In genomic region chr2:216074794-216075193, GRCh38 we compare ENCODE assay signal across 22 cellular contexts. TPM values are rescaled to one million over a fixed set of nuclear protein-coding genes. Genes with fewer than 3 reads are reported as not detected.
A peak's percentile ranks its signal among the peaks of the same experiment; 100 is the strongest.
DNase-seq lines count a peak whose midpoint lies in the region; ATAC-seq, FAIRE-seq and TF ChIP-seq lines count a peak whose summit lies in the region.
"Had no signal": no experiment of that assay in that cellular context is flagged by ENCODE, and none has a peak within 500 bp of the region (broad histone marks: within the 10 kb centered on the region; RNA-seq: fewer than 3 reads in every experiment).

No MANE protein-coding gene starts in this region.

- peaks cover 9% of the 10 kb centered on the region for H3K4me1 Mint-ChIP-seq in neural crest cell

- H3K9ac ChIP-seq in HepG2 (ENCODE audit: insufficient read depth, low read depth, low read length) (no peak overlapping the region), K562 (ENCODE audit: insufficient read depth in 1 of 2, low read depth in 2 of 2, low read length in 2 of 2) (no peak overlapping the region)

- no peak overlapping the region for H3K27ac Mint-ChIP-seq in neural crest cell (ENCODE audit: unreplicated experiment)
- peak overlapping the region in 1 of 2 donors; percentile 50 for H3K27ac Mint-ChIP-seq in activated naive CD4-positive, alpha-beta T cell treated with anti-CD3 and anti-CD28 coated beads, Interleukin-2, amount 50 U/mL, for 72 hours

- intact Hi-C loops in HepG2 (cut with micrococcal nuclease; ENCODE audit: unreplicated experiment) (no loop called here), right lobe of liver (cut with DNase I) (no loop called here), K562 (cut with micrococcal nuclease) (loop anchor here (5.0 kb wide), 1 partner anchor 33 kb away; the partner anchor contains the start of gene XRCC5), left cardiac atrium (cut with DNase I) (no loop called here)

- H2AFZ ChIP-seq in HepG2 (ENCODE audit: low read length) (no peak overlapping the region), K562 (ENCODE audit: low read depth, low read length) (no peak overlapping the region)

- peak overlapping the region; percentile 29 for H3K4me3 Mint-ChIP-seq in neural crest cell

- H3K9me3 ChIP-seq in HepG2 (ENCODE audit: low read length) (no peaks in the 10 kb centered on the region), right lobe of liver (no peaks in the 10 kb centered on the region), K562 (replicated peaks; ENCODE audit: control insufficient read depth, insufficient read depth, low read depth, low read length) (no peaks in the 10 kb centered on the region)
- H3K9me3 ChIP-seq: BE2C, MG63 had no signal

- CTCF ChIA-PET in HepG2 (lab: Yijun Ruan, JAX; ENCODE audit: low intra/inter-chr PET ratio, low total read pairs) (no interaction called here), K562 (lab: Yijun Ruan, JAX; ENCODE audit: low intra/inter-chr PET ratio) (no interaction called here)

- H3K27ac ChIP-seq in HepG2 (ENCODE audit: extremely low read length, insufficient read depth, low read length) = no peak overlapping the region
- no peak overlapping the region for H3K27ac ChIP-seq in right lobe of liver
- H3K27ac ChIP-seq in K562 (ENCODE audit: extremely low read depth, low read depth, low read length) = no peak overlapping the region

- 88% methylated on average over 1 of the region's 1 CpG for WGBS in HepG2 (ENCODE audit: low lambda C conversion rate)
- WGBS in right lobe of liver (ENCODE audit: insufficient coverage, low coverage, low lambda C conversion rate, missing lambda C conversion rate) = 80% methylated on average over 1 of the region's 1 CpG
- 29% methylated on average over 1 of the region's 1 CpG for WGBS in K562 (ENCODE audit: insufficient coverage, low coverage, missing lambda C conversion rate)

- in situ Hi-C loops in HepG2 (cut with HindIII; ENCODE audit: extremely low pct_ligation_motif_present, low pct_unique_long_range_greater_than_20kb) = no loop called here
- in situ Hi-C loops in K562 (cut with MboI) = no loop called here

- DNase-seq in HepG2 (ENCODE audit: low spot score) (no peak), right lobe of liver (no peak), ELR (ENCODE audit: low read depth) (peak; percentile 24), K562 (ENCODE audit: extremely low read depth in 1 of 4, low spot score in 3 of 4) (peak in 1 of 4 experiments; percentile 27), neural crest cell (ENCODE audit: low read depth, low spot score) (no peak), left cardiac atrium (no peak)
- no peak for DNase-seq in activated naive CD4-positive, alpha-beta T cell treated with anti-CD3 and anti-CD28 coated beads, Interleukin-2, amount 50 U/mL, for 72 hours (ENCODE audit: low spot score in 2 of 2)
- DNase-seq in activated CD4-positive, alpha-beta T cell treated with anti-CD3 and anti-CD28 coated beads for 1 hour = no peak
- DNase-seq: BE2C; CD8-positive, alpha-beta memory T cell; DMS79; GDM1; IMR-90; Kasumi-1; MG63; NCI-H1048; NCI-H1436; NCI-H2029; NCI-H345; NCI-H524 treated with DMSO at 0.1 percent for 48 hours had no signal

- TF ChIP-seq CTCF in HepG2 (CRISPR knock-in tag; IDR thresholded peaks at IDR 0.05) (no peak), right lobe of liver (IDR thresholded peaks at IDR 0.05) (no peak), K562 (IDR thresholded peaks at IDR 0.05 in 2 of 3, conservative IDR thresholded peaks at IDR 0.05 in 1 of 3; ENCODE audit: insufficient read depth in 2 of 3, low read depth in 1 of 3, low read length in 3 of 3) (no peak), neural crest cell (conservative IDR thresholded peaks at IDR 0.05) (no peak)

- no peaks in the 10 kb centered on the region for H3K27me3 Mint-ChIP-seq in neural crest cell (ENCODE audit: low read depth)
- H3K27me3 Mint-ChIP-seq: CD8-positive, alpha-beta memory T cell had no signal

- H3K4me1 ChIP-seq in HepG2 (ENCODE audit: insufficient read depth, low read length) (peaks cover 95% of the 10 kb centered on the region), right lobe of liver (peaks cover 0 to 78% (median 23%) of the 10 kb centered on the region in 4 donors), K562 (replicated peaks in 1 of 2; ENCODE audit: control insufficient read depth in 2 of 2, insufficient read depth in 2 of 2, low read length in 2 of 2) (no peaks in the 10 kb centered on the region; a peak in 2 of 5 replicates)
- H3K4me1 ChIP-seq: BE2C had no signal

- H3K27me3 ChIP-seq in HepG2 (ENCODE audit: control insufficient read depth in 1 of 2, insufficient read depth in 2 of 2, low read length in 2 of 2) = no peaks in the 10 kb centered on the region
- no peaks in the 10 kb centered on the region for H3K27me3 ChIP-seq in right lobe of liver
- no peaks in the 10 kb centered on the region for H3K27me3 ChIP-seq in K562 (ENCODE audit: control insufficient read depth in 2 of 2, insufficient read depth in 2 of 2, low read length in 2 of 2)
- H3K27me3 ChIP-seq: BE2C, MG63 had no signal

- FAIRE-seq in HepG2 (lab: Jason Lieb, UNC) = no peak
- no peak for FAIRE-seq in K562 (lab: Jason Lieb, UNC)
- FAIRE-seq: GM19239, H1 had no signal

- H3K4me2 ChIP-seq in HepG2 (ENCODE audit: low read depth, low read length) = no peak overlapping the region
- H3K4me2 ChIP-seq in K562 (ENCODE audit: insufficient read depth, low read length) = no peak overlapping the region

- no peaks in the 10 kb centered on the region for H3K9me1 ChIP-seq in K562 (ENCODE audit: control insufficient read depth, insufficient read depth, low read length)

- peaks cover 2% of the 10 kb centered on the region for H3K36me3 Mint-ChIP-seq in neural crest cell (ENCODE audit: low read depth)
- peaks cover 0 to 8% of the 10 kb centered on the region in 2 donors for H3K36me3 Mint-ChIP-seq in activated naive CD4-positive, alpha-beta T cell treated with anti-CD3 and anti-CD28 coated beads, Interleukin-2, amount 50 U/mL, for 72 hours

- BruUV-seq in HepG2 (replicated peaks; lab: Mats Ljungman, UMichigan) = no TSS peak
- BruUV-seq in K562 (replicated peaks; lab: Mats Ljungman, UMichigan) = no TSS peak

- H3K36me3 ChIP-seq in HepG2 (replicated peaks in 1 of 2; ENCODE audit: control insufficient read depth in 1 of 2, insufficient read depth in 2 of 2, low read length in 2 of 2) (peaks cover 1 to 31% of the 10 kb centered on the region in 2 experiments; a peak in 4 of 5 replicates), right lobe of liver (peaks cover 0 to 18% (median 0%) of the 10 kb centered on the region in 4 donors), K562 (ENCODE audit: control insufficient read depth, insufficient read depth, low read length) (no peaks in the 10 kb centered on the region; the same call in 2 of the 3 replicates)

- no peaks in the 10 kb centered on the region for H4K20me1 ChIP-seq in HepG2 (ENCODE audit: insufficient read depth, low read length)
- H4K20me1 ChIP-seq in K562 (replicated peaks; ENCODE audit: control insufficient read depth, insufficient read depth, low read length) = no peaks in the 10 kb centered on the region

- TF ChIP-seq EP300 in HepG2 (IDR thresholded peaks at IDR 0.05; ENCODE audit: low read depth in 2 of 2, low read length in 2 of 2) (no peak), HepG2 (CRISPR knock-in tag; IDR thresholded peaks at IDR 0.05; ENCODE audit: borderline replicate concordance) (no peak), K562 (IDR thresholded peaks at IDR 0.05; ENCODE audit: low read length) (no peak)

- TF ChIP-seq POLR2A in HepG2 (IDR thresholded peaks at IDR 0.05; ENCODE audit: insufficient read depth in 1 of 2, low read depth in 2 of 2, low read length in 2 of 2) (no peak), right lobe of liver (IDR thresholded peaks at IDR 0.05) (no peak), K562 (conservative IDR thresholded peaks at IDR 0.05) (no peak)

- no peak for ATAC-seq in HepG2
- ATAC-seq in right lobe of liver = no peak
- ATAC-seq in K562 = peak; percentile 73
- ATAC-seq in left cardiac atrium = no peak
- ATAC-seq in activated naive CD4-positive, alpha-beta T cell treated with anti-CD3 and anti-CD28 coated beads, Interleukin-2, amount 50 U/mL, for 72 hours = no peak

- POLR2A ChIA-PET in HepG2 (lab: Yijun Ruan, JAX) = interaction anchor here (0.6 to 3.0 kb wide), 2 partner anchors 9 to 33 kb away, joined by 3 to 17 read pairs; partner anchors contain the start of gene XRCC5
- POLR2A ChIA-PET in K562 (lab: Yijun Ruan, JAX) = no interaction called here

- peaks cover 55% of the 10 kb centered on the region for H3K79me2 ChIP-seq in HepG2 (ENCODE audit: insufficient read depth, low read length)
- no peaks in the 10 kb centered on the region for H3K79me2 ChIP-seq in K562 (ENCODE audit: control insufficient read depth, insufficient read depth, low read length)

- H3K4me3 ChIP-seq in HepG2 (replicated peaks in 1 of 3; ENCODE audit: insufficient read depth in 1 of 3, low read depth in 2 of 3, low read length in 3 of 3) = no peak overlapping the region
- no peak overlapping the region for H3K4me3 ChIP-seq in right lobe of liver
- no peak overlapping the region for H3K4me3 ChIP-seq in K562
- H3K4me3 ChIP-seq: MG63 had no signal

- no peaks in the 10 kb centered on the region for H3K9me3 Mint-ChIP-seq in neural crest cell
- no peaks in the 10 kb centered on the region for H3K9me3 Mint-ChIP-seq in activated naive CD4-positive, alpha-beta T cell treated with anti-CD3 and anti-CD28 coated beads, Interleukin-2, amount 50 U/mL, for 72 hours
- H3K9me3 Mint-ChIP-seq: CD8-positive, alpha-beta memory T cell had no signal

- TF ChIP-seq RAD21 in HepG2 (CRISPR knock-in tag; IDR thresholded peaks at IDR 0.05) = no peak
- TF ChIP-seq RAD21 in K562 (CRISPR knock-in tag; conservative IDR thresholded peaks at IDR 0.05 in 1 of 2, IDR thresholded peaks at IDR 0.05 in 1 of 2) = no peak

RNA-seq across cellular contexts. Expression of gene PECR, which starts 6.8 kb away (rescaled TPM):
- total RNA-seq in HepG2 (2016; rRNA removed; fragmentation: Illumina TruSeq; extraction: Trizol) (151 and 181 TPM in 2 replicates), right lobe of liver (100 to 1,000 TPM in 3 of 6 experiments, 10 to 100 TPM in 3; 43.4 to 115 (median 80.3) TPM), K562 (2014; rRNA removed) (9.0 and 10.1 TPM in 2 replicates), K562 (2014; rRNA removed; fragmentation: Illumina TruSeq; extraction: Trizol) (7.6 and 7.8 TPM in 2 replicates), K562 (2015; rRNA removed; fragmentation: Illumina TruSeq; extraction: Trizol) (8.2 and 8.4 TPM in 2 replicates), K562 (2021) (6.2 and 6.8 TPM in 2 replicates), neural crest cell (12.5 and 18.2 TPM in 2 replicates), left cardiac atrium (10 to 100 TPM in 1 of 2 donors, 1 to 10 TPM in 1; 5.9 to 14.6 TPM)
- total RNA-seq in HepG2 (2016; cell fraction: cytosol; rRNA removed; fragmentation: Illumina TruSeq; extraction: Trizol; ENCODE audit: low read depth) = 20.8 and 20.9 TPM in 2 replicates
- total RNA-seq in HepG2 (2016; cell fraction: insoluble cytoplasmic fraction; rRNA removed; fragmentation: Illumina TruSeq; extraction: Trizol) = 143 and 194 TPM in 2 replicates
- 32.3 and 33.6 TPM in 2 replicates for total RNA-seq in HepG2 (2016; cell fraction: membrane; rRNA removed; fragmentation: Illumina TruSeq; extraction: Trizol)
- total RNA-seq in HepG2 (2016; cell fraction: nucleus; rRNA removed; fragmentation: Illumina TruSeq; extraction: Trizol) = 129 and 136 TPM in 2 replicates
- polyA plus RNA-seq in HepG2 (2011; rRNA removed) (153 and 175 TPM in 2 replicates), K562 (2011; rRNA removed) (7.0 and 9.0 TPM in 2 replicates), K562 (2014; fragmentation: Illumina TruSeq; extraction: Trizol) (8.2 and 8.4 TPM in 2 replicates), K562 (2014; fragmentation: Nextera tagmentation; extraction: Ambion mirVana) (1 to 10 TPM; 1.1 to 2.0 TPM), K562 (2014; rRNA removed) (8.7 and 10.3 TPM in 2 replicates)
- 103 and 140 TPM in 2 replicates for polyA plus RNA-seq in HepG2 (2011; cell fraction: cytosol; rRNA removed)
- polyA plus RNA-seq in HepG2 (2011; cell fraction: nucleus; rRNA removed) = 97.8 and 111 TPM in 2 replicates
- 154 and 170 TPM in 2 replicates for polyA plus RNA-seq in HepG2 (2012)
- 10.8 and 11.0 TPM in 2 replicates for polyA plus RNA-seq in HepG2 (2016; cell fraction: cytosol; fragmentation: Illumina TruSeq; extraction: Trizol; ENCODE audit: low read depth)
- polyA plus RNA-seq in HepG2 (2016; cell fraction: insoluble cytoplasmic fraction; fragmentation: Illumina TruSeq; extraction: Trizol; ENCODE audit: low read depth) = 162 and 177 TPM in 2 replicates
- 19.7 and 20.5 TPM in 2 replicates for polyA plus RNA-seq in HepG2 (2016; cell fraction: membrane; fragmentation: Illumina TruSeq; extraction: Trizol; ENCODE audit: low read depth)
- polyA plus RNA-seq in HepG2 (2016; cell fraction: nucleus; fragmentation: Illumina TruSeq; extraction: Trizol; ENCODE audit: insufficient read depth, low read depth) = 75.4 and 82.9 TPM in 2 replicates
- 5.0 and 112 TPM in 2 replicates for polyA minus RNA-seq in HepG2 (2011; rRNA and poly(A)+ RNA removed; ENCODE audit: low replicate concordance)
- 52.5 and 73.0 TPM in 2 replicates for polyA minus RNA-seq in HepG2 (2011; cell fraction: cytosol; rRNA and poly(A)+ RNA removed)
- polyA minus RNA-seq in HepG2 (2011; cell fraction: nucleus; rRNA and poly(A)+ RNA removed) = 221 and 291 TPM in 2 replicates
- 10.8 and 13.1 TPM in 2 replicates for total RNA-seq in K562 (2011; cell fraction: chromatin; rRNA removed; ENCODE audit: low replicate concordance)
- 8.7 and 10.1 TPM in 2 replicates for total RNA-seq in K562 (2011; cell fraction: nucleolus; rRNA removed)
- total RNA-seq in K562 (2011; cell fraction: nucleoplasm; rRNA removed) = 8.4 and 10.8 TPM in 2 replicates
- 6.8 and 8.6 TPM in 2 replicates for polyA plus RNA-seq in K562 (2011; cell fraction: cytosol; rRNA removed)
- polyA plus RNA-seq in K562 (2011; cell fraction: nucleus; rRNA removed) = 3.8 and 5.2 TPM in 2 replicates
- polyA plus RNA-seq in K562 (2012) = 6.5 and 34.5 TPM in 2 replicates
- 10.4 and 11.7 TPM in 2 replicates for polyA minus RNA-seq in K562 (2011; rRNA and poly(A)+ RNA removed)
- 3.5 and 5.1 TPM in 2 replicates for polyA minus RNA-seq in K562 (2011; cell fraction: cytosol; rRNA and poly(A)+ RNA removed)
- polyA minus RNA-seq in K562 (2011; cell fraction: nucleus; rRNA and poly(A)+ RNA removed) = 4.2 and 9.9 TPM in 2 replicates
- 10 to 100 TPM; 25.4 to 34.0 TPM for total RNA-seq in activated naive CD4-positive, alpha-beta T cell treated with anti-CD3 and anti-CD28 coated beads, Interleukin-2, amount 50 U/mL, for 72 hours

RNA-seq across cellular contexts. Expression of gene TMEM169, which starts 6.9 kb away (rescaled TPM):
- total RNA-seq in HepG2 (2016; rRNA removed; fragmentation: Illumina TruSeq; extraction: Trizol) = 4.3 and 4.5 TPM in 2 replicates
- total RNA-seq in HepG2 (2016; cell fraction: cytosol; rRNA removed; fragmentation: Illumina TruSeq; extraction: Trizol; ENCODE audit: low read depth) = 1.1 and 1.2 TPM in 2 replicates
- 4.0 and 5.3 TPM in 2 replicates for total RNA-seq in HepG2 (2016; cell fraction: insoluble cytoplasmic fraction; rRNA removed; fragmentation: Illumina TruSeq; extraction: Trizol)
- 3.7 and 4.4 TPM in 2 replicates for total RNA-seq in HepG2 (2016; cell fraction: membrane; rRNA removed; fragmentation: Illumina TruSeq; extraction: Trizol)
- total RNA-seq in HepG2 (2016; cell fraction: nucleus; rRNA removed; fragmentation: Illumina TruSeq; extraction: Trizol) = 3.6 TPM in 2 replicates
- polyA plus RNA-seq in HepG2 (2011; rRNA removed) = 1.5 and 2.1 TPM in 2 replicates
- 1.5 and 2.6 TPM in 2 replicates for polyA plus RNA-seq in HepG2 (2011; cell fraction: cytosol; rRNA removed)
- polyA plus RNA-seq in HepG2 (2011; cell fraction: nucleus; rRNA removed) = 0.71 and 0.80 TPM in 2 replicates
- 5.4 and 6.9 TPM in 2 replicates for polyA plus RNA-seq in HepG2 (2012)
- polyA plus RNA-seq in HepG2 (2016; cell fraction: cytosol; fragmentation: Illumina TruSeq; extraction: Trizol; ENCODE audit: low read depth) = 0.60 and 0.85 TPM in 2 replicates
- polyA plus RNA-seq in HepG2 (2016; cell fraction: insoluble cytoplasmic fraction; fragmentation: Illumina TruSeq; extraction: Trizol; ENCODE audit: low read depth) = 2.9 and 4.2 TPM in 2 replicates
- polyA plus RNA-seq in HepG2 (2016; cell fraction: membrane; fragmentation: Illumina TruSeq; extraction: Trizol; ENCODE audit: low read depth) = 1.7 and 1.8 TPM in 2 replicates
- polyA plus RNA-seq in HepG2 (2016; cell fraction: nucleus; fragmentation: Illumina TruSeq; extraction: Trizol; ENCODE audit: insufficient read depth, low read depth) = 5.0 and 6.2 TPM in 2 replicates
- 6.2 TPM in 1 of 2 replicates, not detected in the other for polyA minus RNA-seq in HepG2 (2011; rRNA and poly(A)+ RNA removed; ENCODE audit: low replicate concordance)
- polyA minus RNA-seq in HepG2 (2011; cell fraction: cytosol; rRNA and poly(A)+ RNA removed) = 2.0 and 2.7 TPM in 2 replicates
- polyA minus RNA-seq in HepG2 (2011; cell fraction: nucleus; rRNA and poly(A)+ RNA removed) = 1.4 and 2.6 TPM in 2 replicates
- total RNA-seq in right lobe of liver = 1 to 10 TPM in 3 of 6 experiments, under 1 TPM in 3; 0.29 to 2.7 (median 1.0) TPM
- total RNA-seq in K562 (2011; cell fraction: chromatin; rRNA removed; ENCODE audit: low replicate concordance) = not detected in 2 replicates
- total RNA-seq in K562 (2011; cell fraction: nucleolus; rRNA removed) = not detected in 2 replicates
- total RNA-seq in K562 (2011; cell fraction: nucleoplasm; rRNA removed) = not detected in 2 replicates
- not detected in 2 replicates for total RNA-seq in K562 (2014; rRNA removed)
- total RNA-seq in K562 (2014; rRNA removed; fragmentation: Illumina TruSeq; extraction: Trizol) = 0.04 and 0.13 TPM in 2 replicates
- total RNA-seq in K562 (2015; rRNA removed; fragmentation: Illumina TruSeq; extraction: Trizol) = 0.08 TPM in 1 of 2 replicates, not detected in the other
- total RNA-seq in K562 (2021) = 0.04 and 0.13 TPM in 2 replicates
- polyA plus RNA-seq in K562 (2011; rRNA removed) = not detected in 2 replicates
- not detected in 2 replicates for polyA plus RNA-seq in K562 (2011; cell fraction: cytosol; rRNA removed)
- polyA plus RNA-seq in K562 (2011; cell fraction: nucleus; rRNA removed) = not detected in 2 replicates
- 0.09 and 0.57 TPM in 2 replicates for polyA plus RNA-seq in K562 (2012)
- polyA plus RNA-seq in K562 (2014; fragmentation: Illumina TruSeq; extraction: Trizol) = 0.07 and 0.09 TPM in 2 replicates
- polyA plus RNA-seq in K562 (2014; fragmentation: Nextera tagmentation; extraction: Ambion mirVana) = under 1 TPM in 1 of 2 experiments, not detected in 1; 0.01 TPM
- not detected in 2 replicates for polyA plus RNA-seq in K562 (2014; rRNA removed)
- polyA minus RNA-seq in K562 (2011; rRNA and poly(A)+ RNA removed) = not detected in 2 replicates
- not detected in 2 replicates for polyA minus RNA-seq in K562 (2011; cell fraction: cytosol; rRNA and poly(A)+ RNA removed)
- not detected in 2 replicates for polyA minus RNA-seq in K562 (2011; cell fraction: nucleus; rRNA and poly(A)+ RNA removed)
- total RNA-seq in neural crest cell = 29.7 and 34.8 TPM in 2 replicates
- under 1 TPM; 0.13 to 0.27 TPM for total RNA-seq in left cardiac atrium
- 1 to 10 TPM; 1.7 to 1.8 TPM for total RNA-seq in activated naive CD4-positive, alpha-beta T cell treated with anti-CD3 and anti-CD28 coated beads, Interleukin-2, amount 50 U/mL, for 72 hours

RNA-seq across cellular contexts. Expression of gene XRCC5, which starts 34.4 kb away (rescaled TPM):
- total RNA-seq in HepG2 (2016; rRNA removed; fragmentation: Illumina TruSeq; extraction: Trizol) = 454 and 733 TPM in 2 replicates
- total RNA-seq in HepG2 (2016; cell fraction: cytosol; rRNA removed; fragmentation: Illumina TruSeq; extraction: Trizol; ENCODE audit: low read depth) = 40.2 and 45.7 TPM in 2 replicates
- 445 and 739 TPM in 2 replicates for total RNA-seq in HepG2 (2016; cell fraction: insoluble cytoplasmic fraction; rRNA removed; fragmentation: Illumina TruSeq; extraction: Trizol)
- total RNA-seq in HepG2 (2016; cell fraction: membrane; rRNA removed; fragmentation: Illumina TruSeq; extraction: Trizol) = 92.3 and 106 TPM in 2 replicates
- 346 and 369 TPM in 2 replicates for total RNA-seq in HepG2 (2016; cell fraction: nucleus; rRNA removed; fragmentation: Illumina TruSeq; extraction: Trizol)
- polyA plus RNA-seq in HepG2 (2011; rRNA removed) = 215 and 264 TPM in 2 replicates
- polyA plus RNA-seq in HepG2 (2011; cell fraction: cytosol; rRNA removed) = 129 and 152 TPM in 2 replicates
- polyA plus RNA-seq in HepG2 (2011; cell fraction: nucleus; rRNA removed) = 61.2 and 69.5 TPM in 2 replicates
- 143 and 176 TPM in 2 replicates for polyA plus RNA-seq in HepG2 (2012)
- 21.5 and 24.7 TPM in 2 replicates for polyA plus RNA-seq in HepG2 (2016; cell fraction: cytosol; fragmentation: Illumina TruSeq; extraction: Trizol; ENCODE audit: low read depth)
- polyA plus RNA-seq in HepG2 (2016; cell fraction: insoluble cytoplasmic fraction; fragmentation: Illumina TruSeq; extraction: Trizol; ENCODE audit: low read depth) = 503 and 513 TPM in 2 replicates
- polyA plus RNA-seq in HepG2 (2016; cell fraction: membrane; fragmentation: Illumina TruSeq; extraction: Trizol; ENCODE audit: low read depth) = 41.2 and 52.0 TPM in 2 replicates
- 228 and 232 TPM in 2 replicates for polyA plus RNA-seq in HepG2 (2016; cell fraction: nucleus; fragmentation: Illumina TruSeq; extraction: Trizol; ENCODE audit: insufficient read depth, low read depth)
- 569 and 652 TPM in 2 replicates for polyA minus RNA-seq in HepG2 (2011; rRNA and poly(A)+ RNA removed; ENCODE audit: low replicate concordance)
- polyA minus RNA-seq in HepG2 (2011; cell fraction: cytosol; rRNA and poly(A)+ RNA removed) = 159 and 172 TPM in 2 replicates
- 290 and 331 TPM in 2 replicates for polyA minus RNA-seq in HepG2 (2011; cell fraction: nucleus; rRNA and poly(A)+ RNA removed)
- total RNA-seq in right lobe of liver = 100 to 1,000 TPM in 4 of 6 experiments, 10 to 100 TPM in 2; 92.0 to 131 (median 106) TPM
- 167 and 262 TPM in 2 replicates for total RNA-seq in K562 (2011; cell fraction: chromatin; rRNA removed; ENCODE audit: low replicate concordance)
- 85.9 and 98.2 TPM in 2 replicates for total RNA-seq in K562 (2011; cell fraction: nucleolus; rRNA removed)
- total RNA-seq in K562 (2011; cell fraction: nucleoplasm; rRNA removed) = 119 and 135 TPM in 2 replicates
- 189 and 191 TPM in 2 replicates for total RNA-seq in K562 (2014; rRNA removed)
- total RNA-seq in K562 (2014; rRNA removed; fragmentation: Illumina TruSeq; extraction: Trizol) = 334 and 394 TPM in 2 replicates
- 274 and 297 TPM in 2 replicates for total RNA-seq in K562 (2015; rRNA removed; fragmentation: Illumina TruSeq; extraction: Trizol)
- total RNA-seq in K562 (2021) = 283 and 290 TPM in 2 replicates
- polyA plus RNA-seq in K562 (2011; rRNA removed) = 398 and 551 TPM in 2 replicates
- 137 and 145 TPM in 2 replicates for polyA plus RNA-seq in K562 (2011; cell fraction: cytosol; rRNA removed)
- polyA plus RNA-seq in K562 (2011; cell fraction: nucleus; rRNA removed) = 83.1 and 119 TPM in 2 replicates
- 172 and 249 TPM in 2 replicates for polyA plus RNA-seq in K562 (2012)
- polyA plus RNA-seq in K562 (2014; fragmentation: Illumina TruSeq; extraction: Trizol) = 252 and 289 TPM in 2 replicates
- 100 to 1,000 TPM; 325 to 369 TPM for polyA plus RNA-seq in K562 (2014; fragmentation: Nextera tagmentation; extraction: Ambion mirVana)
- polyA plus RNA-seq in K562 (2014; rRNA removed) = 156 and 168 TPM in 2 replicates
- polyA minus RNA-seq in K562 (2011; rRNA and poly(A)+ RNA removed) = 747 and 768 TPM in 2 replicates
- polyA minus RNA-seq in K562 (2011; cell fraction: cytosol; rRNA and poly(A)+ RNA removed) = 144 and 225 TPM in 2 replicates
- polyA minus RNA-seq in K562 (2011; cell fraction: nucleus; rRNA and poly(A)+ RNA removed) = 99.9 and 166 TPM in 2 replicates
- total RNA-seq in neural crest cell = 508 and 524 TPM in 2 replicates
- 100 to 1,000 TPM; 114 to 148 TPM for total RNA-seq in left cardiac atrium
- 100 to 1,000 TPM; 487 to 501 TPM for total RNA-seq in activated naive CD4-positive, alpha-beta T cell treated with anti-CD3 and anti-CD28 coated beads, Interleukin-2, amount 50 U/mL, for 72 hours

Comparison
In these comparisons a context has a peak if more than half of its experiments do, and no peak if none do; other contexts are left out.
1. Of the 241 proteins assayed by ChIP-seq in both HepG2 and K562: peak only in HepG2: none; only in K562: ADNP, DPF2, FOSL1 and JUND; in both: none; in neither: 235; mixed calls (peak in some experiments, not most) for 2.